10 cellular contexts compared by ENCODE assay signal in the genomic region with DNA sequence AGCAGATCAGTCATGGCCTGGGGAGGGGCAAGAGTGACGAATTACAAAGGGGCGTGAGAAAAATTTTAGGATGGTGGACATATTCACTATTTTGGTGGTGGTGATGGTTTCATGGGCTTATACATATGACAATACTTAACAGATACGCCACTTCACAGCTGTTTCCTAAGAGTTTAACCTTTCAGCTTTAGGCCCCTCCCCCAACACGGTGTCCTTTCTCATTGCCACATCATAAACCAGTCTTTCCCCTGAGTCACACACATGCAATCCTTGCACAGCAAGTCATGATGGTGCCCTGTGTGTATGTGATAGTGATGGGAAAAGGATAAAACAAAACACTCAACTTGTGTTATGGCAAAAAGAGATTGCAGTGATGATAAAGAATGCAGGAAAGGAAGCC. TPM values are rescaled to one million over a fixed set of nuclear protein-coding genes. Genes with fewer than 3 reads are reported as not detected.
DNase-seq lines count a peak whose midpoint lies in the region; ATAC-seq and TF ChIP-seq lines count a peak whose summit lies in the region.
"Had no signal": no experiment of that assay in that cellular context is flagged by ENCODE, and none has a peak within 500 bp of the region (broad histone marks: within the 10 kb centered on the region; RNA-seq: fewer than 3 reads in every experiment).

No MANE protein-coding gene starts in this region.

- H3K4me3 ChIP-seq in hepatocyte, result no peak overlapping the region

- no peak overlapping the region for H3K4me2 ChIP-seq in hepatocyte

- H3K9me2 ChIP-seq in hepatocyte (replicated peaks; ENCODE audit: insufficient read depth), result no peaks in the 10 kb centered on the region

- H3K4me1 ChIP-seq in hepatocyte (ENCODE audit: insufficient read depth), result peaks cover 10% of the 10 kb centered on the region

- in situ Hi-C loops in GM13976 (cut with MboI; ENCODE audit: low sequenced_read_pairs, unreplicated experiment), result no loop called here

- peaks cover 8% of the 10 kb centered on the region for H3K9me3 Mint-ChIP-seq in activated naive CD4-positive, alpha-beta T cell treated with anti-CD3 and anti-CD28 coated beads for 36 hours

- H4K20me1 ChIP-seq in hepatocyte (ENCODE audit: insufficient read depth, poor library complexity, severe bottlenecking), result no peaks in the 10 kb centered on the region

- peaks cover 9% of the 10 kb centered on the region for H3K4me1 Mint-ChIP-seq in activated naive CD4-positive, alpha-beta T cell treated with anti-CD3 and anti-CD28 coated beads for 36 hours (ENCODE audit: low read depth)

- no peaks in the 10 kb centered on the region for H3K9me3 ChIP-seq in hepatocyte (ENCODE audit: low read depth)

- intact Hi-C loops in activated naive CD4-positive, alpha-beta T cell treated with anti-CD3 and anti-CD28 coated beads for 36 hours (cut with micrococcal nuclease), result no loop called here

- CTCF ChIA-PET in activated naive CD4-positive, alpha-beta T cell treated with anti-CD3 and anti-CD28 coated beads for 36 hours (lab: Charles Lee), result no interaction called here

- H3K27me3 Mint-ChIP-seq in activated naive CD4-positive, alpha-beta T cell treated with anti-CD3 and anti-CD28 coated beads for 36 hours (ENCODE audit: low read depth), result no peaks in the 10 kb centered on the region

- peak; percentile 72 for DNase-seq in activated naive CD4-positive, alpha-beta T cell treated with anti-CD3 and anti-CD28 coated beads for 36 hours
- DNase-seq in activated naive CD4-positive, alpha-beta T cell (lab: John Stamatoyannopoulos, UW), result no peak
- DNase-seq in T1000 (lab: John Stamatoyannopoulos, UW) (peak; percentile 30), hepatocyte (ENCODE audit: low spot score) (peak; percentile 86), stromal cell of bone marrow (ENCODE audit: low read depth) (peak; percentile 51), GM13976 (ENCODE audit: low spot score) (no peak), cortex of kidney (lab: John Stamatoyannopoulos, UW) (no peak)
- DNase-seq: DMS 273 treated with DMSO at 0.1 percent for 48 hours had no signal

- no peak overlapping the region for H2AFZ ChIP-seq in hepatocyte

- 49% methylated on average over 4 of the region's 4 CpGs for WGBS in hepatocyte (ENCODE audit: low lambda C conversion rate, missing lambda C conversion rate)

- no peak for TF ChIP-seq CTCF in hepatocyte (IDR thresholded peaks at IDR 0.05; ENCODE audit: poor library complexity)
- no peak for TF ChIP-seq CTCF in GM13976 (IDR thresholded peaks at IDR 0.05; ENCODE audit: borderline replicate concordance, control extremely low read depth, extremely low read depth, insufficient read depth, missing control alignments)

- no peaks in the 10 kb centered on the region for H3K36me3 Mint-ChIP-seq in activated naive CD4-positive, alpha-beta T cell treated with anti-CD3 and anti-CD28 coated beads for 36 hours (ENCODE audit: low read depth)

- peak overlapping the region; percentile 67 for H3K27ac ChIP-seq in hepatocyte

- H3K4me3 Mint-ChIP-seq in activated naive CD4-positive, alpha-beta T cell treated with anti-CD3 and anti-CD28 coated beads for 36 hours, result no peak overlapping the region
- H3K4me3 Mint-ChIP-seq: T-helper 1 cell treated with Interleukin-12 subunit alpha and Interleukin-12 subunit beta and Interleukin-4 antibody, amounts not matched to agents 30 μg/mL and 1 μg/mL, for 36 hours had no signal

- H3K27ac Mint-ChIP-seq in activated naive CD4-positive, alpha-beta T cell treated with anti-CD3 and anti-CD28 coated beads for 36 hours, result no peak overlapping the region
- H3K27ac Mint-ChIP-seq: T-helper 1 cell treated with Interleukin-12 subunit alpha and Interleukin-12 subunit beta and Interleukin-4 antibody, amounts not matched to agents 30 μg/mL and 1 μg/mL, for 36 hours had no signal

- no peaks in the 10 kb centered on the region for H3K27me3 ChIP-seq in hepatocyte

- peaks cover 3% of the 10 kb centered on the region for H3K36me3 ChIP-seq in hepatocyte (replicated peaks; ENCODE audit: insufficient read depth, low read depth)

- ATAC-seq in HG02884 (IDR thresholded peaks at IDR 0.05; ENCODE audit: unreplicated experiment), result no peak

- no peaks in the 10 kb centered on the region for H3K79me2 ChIP-seq in hepatocyte

RNA-seq across cellular contexts. Expression of a gene that starts 47.6 kb away (rescaled TPM):
- total RNA-seq in activated naive CD4-positive, alpha-beta T cell treated with anti-CD3 and anti-CD28 coated beads for 36 hours, result 1 to 10 TPM; 5.7 to 6.7 TPM
- 66.8 and 72.8 TPM in 2 replicates for total RNA-seq in hepatocyte
- polyA plus RNA-seq in hepatocyte, result 46.4 and 49.6 TPM in 2 replicates

Comparison
In these comparisons a context has a peak if more than half of its experiments do, and no peak if none do; other contexts are left out.
1. DNase-seq: peak in activated naive CD4-positive, alpha-beta T cell treated with anti-CD3 and anti-CD28 coated beads for 36 hours (single experiment), T1000 (single experiment), hepatocyte (single experiment) and stromal cell of bone marrow (single experiment); none in activated naive CD4-positive, alpha-beta T cell (0 of 4), GM13976 (single experiment) and cortex of kidney (single experiment).